16 cellular contexts compared by ENCODE assay signal in genomic region chr6:44960898-44961297, GRCh38.
DNase-seq lines count a peak whose midpoint lies in the region; ATAC-seq and TF ChIP-seq lines count a peak whose summit lies in the region.
"Had no signal": no experiment of that assay in that cellular context is flagged by ENCODE, and none has a peak within 500 bp of the region (broad histone marks: within the 10 kb centered on the region; RNA-seq: fewer than 3 reads in every experiment).

No MANE protein-coding gene starts in this region.

- H3K4me3 Mint-ChIP-seq in activated CD4-positive, alpha-beta T cell treated with anti-CD3 and anti-CD28 coated beads, Interleukin-2, amount 10 ng/mL, durations not matched to agents 24 days and 14 days: peak overlapping the region; percentile 11
- no peak overlapping the region for H3K4me3 Mint-ChIP-seq in stimulated activated effector memory CD8-positive, alpha-beta T cell treated with anti-CD3 and anti-CD28 coated beads, Interleukin-12 subunit alpha, Interleukin-12 subunit beta, amount 100 ng/mL, for 72 hours
- H3K4me3 Mint-ChIP-seq: brain, memory B cell, type B pancreatic cell had no signal

- ATAC-seq in stimulated activated effector memory CD8-positive, alpha-beta T cell treated with anti-CD3 and anti-CD28 coated beads, Interleukin-12 subunit alpha, Interleukin-12 subunit beta, amount 100 ng/mL, for 72 hours: peak; percentile 98
- ATAC-seq in HG03439 (IDR thresholded peaks at IDR 0.05; ENCODE audit: unreplicated experiment): no peak

- H3K27me3 Mint-ChIP-seq in activated CD4-positive, alpha-beta T cell treated with anti-CD3 and anti-CD28 coated beads, Interleukin-2, amount 10 ng/mL, durations not matched to agents 24 days and 14 days: no peaks in the 10 kb centered on the region
- H3K27me3 Mint-ChIP-seq: memory B cell, type B pancreatic cell had no signal

- peak overlapping the region; percentile 71 for H3K27ac Mint-ChIP-seq in activated CD4-positive, alpha-beta T cell treated with anti-CD3 and anti-CD28 coated beads, Interleukin-2, amount 10 ng/mL, durations not matched to agents 24 days and 14 days
- H3K27ac Mint-ChIP-seq in stimulated activated effector memory CD8-positive, alpha-beta T cell treated with anti-CD3 and anti-CD28 coated beads, Interleukin-12 subunit alpha, Interleukin-12 subunit beta, amount 100 ng/mL, for 72 hours: peak overlapping the region; percentile 6
- H3K27ac Mint-ChIP-seq: memory B cell, type B pancreatic cell had no signal

- peaks cover 8% of the 10 kb centered on the region for H3K4me1 Mint-ChIP-seq in activated CD4-positive, alpha-beta T cell treated with anti-CD3 and anti-CD28 coated beads, Interleukin-2, amount 10 ng/mL, durations not matched to agents 24 days and 14 days
- peaks cover 8% of the 10 kb centered on the region for H3K4me1 Mint-ChIP-seq in stimulated activated effector memory CD8-positive, alpha-beta T cell treated with anti-CD3 and anti-CD28 coated beads, Interleukin-12 subunit alpha, Interleukin-12 subunit beta, amount 100 ng/mL, for 72 hours

- no peak for DNase-seq in activated CD4-positive, alpha-beta T cell treated with anti-CD3 and anti-CD28 coated beads, Interleukin-2, amount 10 ng/mL, durations not matched to agents 24 days and 14 days
- no peak for DNase-seq in activated CD4-positive, alpha-beta T cell treated with anti-CD3 and anti-CD28 coated beads for 48 hours
- DNase-seq in MV-4-11 (lab: John Stamatoyannopoulos, UW) (peak; percentile 14), choroid plexus epithelial cell (ENCODE audit: low read depth) (peak; percentile 52), SHP77 (lab: John Stamatoyannopoulos, UW) (no peak), COLO668 (lab: John Stamatoyannopoulos, UW; ENCODE audit: unreplicated experiment) (no peak)
- no peak for DNase-seq in stimulated activated effector memory CD8-positive, alpha-beta T cell treated with anti-CD3 and anti-CD28 coated beads, Interleukin-12 subunit alpha, Interleukin-12 subunit beta, amount 100 ng/mL, for 72 hours (ENCODE audit: low spot score in 2 of 2)
- DNase-seq: DMS53, NCI-H1436 treated with DMSO at 0.1 percent for 48 hours, NCI-H510A, nucleus accumbens, SHP77 treated with DMSO at 0.1 percent for 48 hours had no signal

- H3K4me3 ChIP-seq in choroid plexus epithelial cell (ENCODE audit: low read depth, low read length): no peak overlapping the region

- peaks cover 5% of the 10 kb centered on the region for H3K36me3 Mint-ChIP-seq in activated CD4-positive, alpha-beta T cell treated with anti-CD3 and anti-CD28 coated beads, Interleukin-2, amount 10 ng/mL, durations not matched to agents 24 days and 14 days (ENCODE audit: low read depth)
- no peaks in the 10 kb centered on the region for H3K36me3 Mint-ChIP-seq in stimulated activated effector memory CD8-positive, alpha-beta T cell treated with anti-CD3 and anti-CD28 coated beads, Interleukin-12 subunit alpha, Interleukin-12 subunit beta, amount 100 ng/mL, for 72 hours
- H3K36me3 Mint-ChIP-seq: type B pancreatic cell had no signal

- peaks cover 3% of the 10 kb centered on the region for H3K9me3 Mint-ChIP-seq in activated CD4-positive, alpha-beta T cell treated with anti-CD3 and anti-CD28 coated beads, Interleukin-2, amount 10 ng/mL, durations not matched to agents 24 days and 14 days
- H3K9me3 Mint-ChIP-seq in stimulated activated effector memory CD8-positive, alpha-beta T cell treated with anti-CD3 and anti-CD28 coated beads, Interleukin-12 subunit alpha, Interleukin-12 subunit beta, amount 100 ng/mL, for 72 hours: no peaks in the 10 kb centered on the region

- no peak for TF ChIP-seq CTCF in choroid plexus epithelial cell (conservative IDR thresholded peaks at IDR 0.05; ENCODE audit: low read depth, low read length)

- intact Hi-C loops in activated CD4-positive, alpha-beta T cell treated with anti-CD3 and anti-CD28 coated beads, Interleukin-2, amount 10 ng/mL, durations not matched to agents 24 days and 14 days (cut with micrococcal nuclease): no loop called here

Comparison
In these comparisons a context has a peak if more than half of its experiments do, and no peak if none do; other contexts are left out.
1. DNase-seq: peak in MV-4-11 (single experiment) and choroid plexus epithelial cell (single experiment); none in activated CD4-positive, alpha-beta T cell treated with anti-CD3 and anti-CD28 coated beads, Interleukin-2, amount 10 ng/mL, durations not matched to agents 24 days and 14 days (single experiment), activated CD4-positive, alpha-beta T cell treated with anti-CD3 and anti-CD28 coated beads for 48 hours (single experiment), stimulated activated effector memory CD8-positive, alpha-beta T cell treated with anti-CD3 and anti-CD28 coated beads, Interleukin-12 subunit alpha, Interleukin-12 subunit beta, amount 100 ng/mL, for 72 hours (0 of 2), SHP77 (0 of 2) and COLO668 (single experiment).